5 cellular contexts compared by ENCODE assay signal in the genomic region with DNA sequence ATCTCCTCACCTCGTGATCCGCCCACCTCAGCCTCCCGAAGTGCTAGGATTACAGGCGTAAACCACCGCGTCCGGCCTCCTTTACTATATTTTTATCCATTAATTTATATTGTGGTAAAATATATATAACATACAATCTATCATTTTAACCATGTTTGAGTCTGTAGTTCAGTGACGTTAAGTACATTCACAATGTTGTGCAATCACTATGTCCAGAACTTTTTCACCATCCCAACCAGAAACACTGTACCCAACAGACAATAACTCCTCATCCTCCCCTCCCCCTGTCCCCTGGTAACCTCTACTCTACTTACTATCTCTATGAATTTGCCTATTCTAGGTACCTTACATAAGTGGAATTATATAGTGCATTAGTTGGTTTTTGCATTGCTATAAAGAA.
"Had no signal": no experiment of that assay in that cellular context is flagged by ENCODE, and none has a peak within 500 bp of the region (broad histone marks: within the 10 kb centered on the region; RNA-seq: fewer than 3 reads in every experiment).

No MANE protein-coding gene starts in this region.

- H3K4me2 ChIP-seq: KMS-11 had no signal

- FAIRE-seq: HTR-8/SVneo had no signal

- H3K9ac ChIP-seq: KMS-11 had no signal

- DNase-seq: KBM-7, KG1 had no signal

- H3K27ac ChIP-seq: HL-60, KMS-11 had no signal
